ENCODE assay signal across 8 cellular contexts in the genomic region with DNA sequence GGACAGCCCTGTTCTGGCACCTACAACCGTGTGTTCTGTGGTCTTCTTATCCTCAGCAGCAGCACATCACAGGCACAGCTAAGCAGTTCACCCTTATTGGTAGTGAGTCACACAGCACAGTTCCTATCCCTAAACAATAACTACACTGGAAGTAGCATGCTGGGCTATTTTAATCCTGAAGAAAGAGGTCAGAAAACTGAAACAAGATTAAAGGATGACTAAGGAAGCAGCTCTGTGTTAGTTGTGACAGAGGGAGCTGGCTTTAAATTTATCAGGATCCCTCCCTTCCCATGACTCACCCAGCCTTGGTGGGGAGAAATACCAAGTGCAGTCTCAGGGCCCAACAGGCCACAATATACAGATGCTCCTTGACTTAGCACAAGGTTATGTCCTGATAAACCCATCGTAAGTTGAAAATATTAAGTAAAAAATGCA.
A peak's percentile ranks its signal among the peaks of the same experiment; 100 is the strongest.
DNase-seq lines count a peak whose midpoint lies in the region; ATAC-seq and TF ChIP-seq lines count a peak whose summit lies in the region.

No MANE protein-coding gene starts in this region.

- H4K8ac ChIP-seq in neuronal stem cell (ENCODE audit: low read depth, low read length): no peak overlapping the region

- H3K27ac ChIP-seq in PC-3 (ENCODE audit: low read length) (no peak overlapping the region), esophagus muscularis mucosa (replicated peaks in 1 of 4) (no peak overlapping the region), neuronal stem cell (replicated peaks; ENCODE audit: low read length) (no peak overlapping the region)

- no peak for TF ChIP-seq POLR2A in esophagus muscularis mucosa (IDR thresholded peaks at IDR 0.05; ENCODE audit: low read depth)

- H3F3A ChIP-seq in PC-3 (ENCODE audit: low read length, unreplicated experiment): no peaks in the 10 kb centered on the region

- H2AK5ac ChIP-seq in neuronal stem cell (ENCODE audit: low read depth, low read length): no peak overlapping the region

- no TSS peak for BruUV-seq in PC-3 (replicated peaks; lab: Mats Ljungman, UMichigan)

- H3K27me3 ChIP-seq in PC-3 (ENCODE audit: low read length) (peaks cover 6% of the 10 kb centered on the region; the same call in 1 of the 2 replicates), esophagus muscularis mucosa (no peaks in the 10 kb centered on the region), neuronal stem cell (ENCODE audit: control insufficient read depth in 3 of 3, insufficient read depth in 3 of 3, low read depth in 1 of 3, low read length in 3 of 3) (no peaks in the 10 kb centered on the region)

- no peaks in the 10 kb centered on the region for H4K20me1 ChIP-seq in PC-3 (ENCODE audit: low read length)

- DNase-seq in GM04504 (ENCODE audit: low read depth) (peak; percentile 36), PC-3 (peak; percentile 43), esophagus muscularis mucosa (ENCODE audit: extremely low spot score) (peak; percentile 74), neuronal stem cell (ENCODE audit: low spot score) (peak; percentile 24), LoVo (ENCODE audit: low spot score) (no peak), NCI-H1436 (lab: John Stamatoyannopoulos, UW) (no peak), NCI-H774 (lab: John Stamatoyannopoulos, UW) (no peak)

- no peak overlapping the region for H2BK5ac ChIP-seq in neuronal stem cell (ENCODE audit: low read length)

- H2BK15ac ChIP-seq in neuronal stem cell (ENCODE audit: low read length): no peak overlapping the region

- no peak overlapping the region for H3K14ac ChIP-seq in neuronal stem cell (ENCODE audit: low read length)

- POLR2A ChIA-PET in PC-3 (lab: Charles Lee; ENCODE audit: unreplicated experiment): no interaction called here

- no peak overlapping the region for H3K4me2 ChIP-seq in PC-3 (ENCODE audit: low read length)
- no peak overlapping the region for H3K4me2 ChIP-seq in neuronal stem cell (ENCODE audit: insufficient read depth, low read length, poor library complexity, severe bottlenecking)

- no peaks in the 10 kb centered on the region for H3K4me1 ChIP-seq in PC-3 (ENCODE audit: insufficient read depth, low read length)
- H3K4me1 ChIP-seq in esophagus muscularis mucosa: peaks cover 3 to 7% (median 4%) of the 10 kb centered on the region in 4 donors
- peaks cover 11 to 23% of the 10 kb centered on the region in 2 donors for H3K4me1 ChIP-seq in neuronal stem cell (ENCODE audit: control insufficient read depth in 2 of 2, insufficient read depth in 1 of 2, low read depth in 1 of 2, low read length in 2 of 2)

- H2AFZ ChIP-seq in PC-3 (ENCODE audit: low read length) (no peak overlapping the region), neuronal stem cell (ENCODE audit: low read length) (no peak overlapping the region)

- no peaks in the 10 kb centered on the region for H3K9me2 ChIP-seq in PC-3 (replicated peaks; ENCODE audit: low read length)

- TF ChIP-seq EP300 in esophagus muscularis mucosa (IDR thresholded peaks at IDR 0.05): no peak

- no peak overlapping the region for H2BK12ac ChIP-seq in neuronal stem cell (ENCODE audit: low read length)

- H3K9ac ChIP-seq in PC-3 (ENCODE audit: low read length) (no peak overlapping the region), neuronal stem cell (ENCODE audit: low read depth, low read length, poor library complexity) (no peak overlapping the region)

- no peak overlapping the region for H3K23ac ChIP-seq in neuronal stem cell (ENCODE audit: low read depth, low read length, poor library complexity)

- no peak overlapping the region for H4K91ac ChIP-seq in neuronal stem cell (ENCODE audit: low read depth, low read length, poor library complexity)

- peaks cover 2% of the 10 kb centered on the region for H3K79me1 ChIP-seq in neuronal stem cell (ENCODE audit: low read depth, low read length)

- 42% methylated on average over 2 of the region's 2 CpGs for WGBS in esophagus muscularis mucosa
- WGBS in neuronal stem cell (ENCODE audit: extremely low coverage in 2 of 2, insufficient read length in 2 of 2, insufficient replicate concordance in 1 of 2), 2 donors: no CpG with 5 or more reads among the region's 2 CpGs

- no peak overlapping the region for H3K18ac ChIP-seq in neuronal stem cell (ENCODE audit: low read length)

- H3K9me3 ChIP-seq in PC-3 (ENCODE audit: low read length) (no peaks in the 10 kb centered on the region), esophagus muscularis mucosa (no peaks in the 10 kb centered on the region), neuronal stem cell (replicated peaks in 1 of 2; ENCODE audit: control insufficient read depth in 2 of 2, insufficient read depth in 1 of 2, low read depth in 1 of 2, low read length in 2 of 2) (peaks cover 0 to 4% of the 10 kb centered on the region in 2 donors)

- H3K4me3 ChIP-seq in PC-3 (ENCODE audit: low read length): no peak overlapping the region
- H3K4me3 ChIP-seq in esophagus muscularis mucosa: no peak overlapping the region
- H3K4me3 ChIP-seq in neuronal stem cell (ENCODE audit: low read length in 2 of 2): no peak overlapping the region

- CTCF ChIA-PET in PC-3 (lab: Charles Lee): no interaction called here

- H3K79me2 ChIP-seq in PC-3 (ENCODE audit: low read length): no peaks in the 10 kb centered on the region

- H3K36me3 ChIP-seq in PC-3 (ENCODE audit: low read depth, low read length) (no peaks in the 10 kb centered on the region), esophagus muscularis mucosa (no peaks in the 10 kb centered on the region), neuronal stem cell (replicated peaks in 1 of 2; ENCODE audit: control insufficient read depth in 2 of 2, insufficient read depth in 2 of 2, low read length in 2 of 2) (no peaks in the 10 kb centered on the region)

- no peak overlapping the region for H3K4ac ChIP-seq in neuronal stem cell (ENCODE audit: low read length)

- H2BK120ac ChIP-seq in neuronal stem cell (ENCODE audit: low read depth, low read length): no peak overlapping the region

- ATAC-seq in PC-3 (peak; percentile 60), HG03457 (IDR thresholded peaks at IDR 0.05; ENCODE audit: unreplicated experiment) (no peak)

- intact Hi-C loops in PC-3 (cut with micrococcal nuclease): no loop called here
- intact Hi-C loops in esophagus muscularis mucosa (cut with DNase I): no loop called here

- TF ChIP-seq CTCF in PC-3 (conservative IDR thresholded peaks at IDR 0.05; ENCODE audit: low read depth, low read length) (no peak), esophagus muscularis mucosa (IDR thresholded peaks at IDR 0.05) (no peak)

Comparison
In these comparisons a context has a peak if more than half of its experiments do, and no peak if none do; other contexts are left out.
1. DNase-seq: peak in GM04504 (single experiment), PC-3 (single experiment), esophagus muscularis mucosa (single experiment) and neuronal stem cell (single experiment); none in LoVo (single experiment), NCI-H1436 (single experiment) and NCI-H774 (single experiment).